Comparison of ENCODE assay signal across 23 cellular contexts in genomic region chr5:171599957-171600612, GRCh38.
"Had no signal": no experiment of that assay in that cellular context is flagged by ENCODE, and none has a peak within 500 bp of the region (broad histone marks: within the 10 kb centered on the region; RNA-seq: fewer than 3 reads in every experiment).

No MANE protein-coding gene starts in this region.

- H3K36me3 ChIP-seq: gastrocnemius medialis, heart left ventricle, left lung, lower lobe of right lung, uterus, WERI-Rb-1 had no signal

- H3K27me3 ChIP-seq: heart left ventricle, left lung, testis, uterus had no signal

- H3K4me1 ChIP-seq: gastrocnemius medialis, testis, uterus had no signal

- H3K4me1 Mint-ChIP-seq: activated naive CD4-positive, alpha-beta T cell treated with anti-CD3 and anti-CD28 coated beads, Interleukin-2, amount 10 ng/mL, durations not matched to agents 7 days and 5 days had no signal

- H3K4me3 Mint-ChIP-seq: activated CD4-positive, alpha-beta memory T cell treated with anti-CD3 and anti-CD28 coated beads for 36 hours; activated CD4-positive, alpha-beta T cell treated with anti-CD3 and anti-CD28 coated beads, Interleukin-2, amount 10 ng/mL, durations not matched to agents 24 days and 14 days; activated naive CD4-positive, alpha-beta T cell treated with anti-CD3 and anti-CD28 coated beads, Interleukin-2, amount 10 ng/mL, durations not matched to agents 7 days and 5 days; activated T-cell treated with anti-CD3 and anti-CD28 coated beads, Interleukin-2, amount 50 U/mL, for 24 hours; immature natural killer cell; natural killer cell had no signal

- H3K9me3 Mint-ChIP-seq: activated CD4-positive, alpha-beta memory T cell treated with anti-CD3 and anti-CD28 coated beads for 36 hours; activated naive CD4-positive, alpha-beta T cell treated with anti-CD3 and anti-CD28 coated beads, Interleukin-2, amount 10 ng/mL, durations not matched to agents 7 days and 5 days; activated T-cell treated with anti-CD3 and anti-CD28 coated beads, Interleukin-2, amount 50 U/mL, for 24 hours; immature natural killer cell; natural killer cell had no signal

- DNase-seq: activated CD4-positive, alpha-beta memory T cell treated with anti-CD3 and anti-CD28 coated beads for 36 hours; activated CD4-positive, alpha-beta T cell treated with anti-CD3 and anti-CD28 coated beads, Interleukin-2, amount 10 ng/mL, durations not matched to agents 24 days and 14 days; activated CD8-positive, alpha-beta memory T cell treated with anti-CD3 and anti-CD28 coated beads, Interleukin-2, amount 50 U/mL, for 48 hours; activated gamma-delta T cell; activated naive CD4-positive, alpha-beta T cell treated with anti-CD3 and anti-CD28 coated beads, Interleukin-2, amount 10 ng/mL, durations not matched to agents 7 days and 5 days; activated T-cell treated with anti-CD3 and anti-CD28 coated beads, Interleukin-2, amount 50 U/mL, for 24 hours; caudate nucleus; immature natural killer cell; mesenchymal stem cell; natural killer cell; posterior cingulate gyrus; stimulated activated naive CD4-positive, alpha-beta T cell; T-helper 17 cell; T1000; trophoblast cell; uterus; WERI-Rb-1 had no signal

- H3K27ac ChIP-seq: gastrocnemius medialis, heart left ventricle, lower lobe of right lung, testis, uterus, WERI-Rb-1 had no signal

- ATAC-seq: activated CD4-positive, CD25-positive, alpha-beta regulatory T cell treated with anti-CD3 and anti-CD28 coated beads, Interleukin-2, amount 50 U/mL, for 24 hours; gastrocnemius medialis; natural killer cell; T-helper 17 cell had no signal

- H3K9me3 ChIP-seq: gastrocnemius medialis, heart left ventricle, left lung, lower lobe of right lung, testis, uterus had no signal

- H3K27ac Mint-ChIP-seq: activated CD4-positive, alpha-beta memory T cell treated with anti-CD3 and anti-CD28 coated beads for 36 hours; activated naive CD4-positive, alpha-beta T cell treated with anti-CD3 and anti-CD28 coated beads, Interleukin-2, amount 10 ng/mL, durations not matched to agents 7 days and 5 days; activated T-cell treated with anti-CD3 and anti-CD28 coated beads, Interleukin-2, amount 50 U/mL, for 24 hours; immature natural killer cell; natural killer cell; T-helper 17 cell had no signal

- H3K36me3 Mint-ChIP-seq: activated CD4-positive, alpha-beta memory T cell treated with anti-CD3 and anti-CD28 coated beads for 36 hours; activated naive CD4-positive, alpha-beta T cell treated with anti-CD3 and anti-CD28 coated beads, Interleukin-2, amount 10 ng/mL, durations not matched to agents 7 days and 5 days; natural killer cell had no signal

- H3K4me3 ChIP-seq: gastrocnemius medialis, left lung, lower lobe of right lung, testis, uterus had no signal
